ENCODE assay signal across 22 cellular contexts in the genomic region with DNA sequence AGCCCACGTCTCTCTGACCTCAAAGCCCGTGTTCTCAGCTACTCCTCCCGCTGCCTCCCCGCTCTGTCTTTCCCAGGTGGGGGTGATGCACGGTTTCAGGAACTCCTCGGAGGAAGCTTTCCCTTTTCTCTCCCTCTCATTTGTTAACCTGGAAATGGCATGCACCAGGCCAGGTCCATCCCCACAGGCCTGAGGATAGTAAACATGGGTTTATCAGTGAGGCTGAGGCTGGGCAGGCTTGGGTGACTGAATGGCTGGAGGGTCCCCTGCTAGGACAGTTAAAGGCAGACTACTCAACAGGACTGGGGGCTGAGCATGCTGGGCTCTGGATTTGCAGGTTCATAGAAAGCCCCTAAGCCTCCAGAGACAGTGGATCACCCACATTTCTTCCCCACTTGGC. TPM values are rescaled to one million over a fixed set of nuclear protein-coding genes. Genes with fewer than 3 reads are reported as not detected.
DNase-seq lines count a peak whose midpoint lies in the region; ATAC-seq and TF ChIP-seq lines count a peak whose summit lies in the region.
"Had no signal": no experiment of that assay in that cellular context is flagged by ENCODE, and none has a peak within 500 bp of the region (broad histone marks: within the 10 kb centered on the region; RNA-seq: fewer than 3 reads in every experiment).

No MANE protein-coding gene starts in this region.

- H3K4me3 ChIP-seq in GM23338 = no peak overlapping the region
- H3K4me3 ChIP-seq in esophagus muscularis mucosa = no peak overlapping the region
- no peak overlapping the region for H3K4me3 ChIP-seq in sigmoid colon
- H3K4me3 ChIP-seq: A549; BLaER1 treated with 17β-estradiol and CSF1 and Interleukin-3, amounts not matched to agents 10 nM and 100 nM; GM23248; HAP-1 had no signal

- ATAC-seq in GM23338 (peak; percentile 52), WTC11 (peak; percentile 58), esophagus mucosa (no peak), HG02763 (IDR thresholded peaks at IDR 0.05; ENCODE audit: unreplicated experiment) (no peak)
- ATAC-seq: A549 had no signal

- POLR2A ChIA-PET in WTC11 (lab: Charles Lee) = no interaction called here
- POLR2A ChIA-PET in activated CD4-positive, alpha-beta T cell treated with anti-CD3 and anti-CD28 coated beads, Interleukin-2, amount 10 ng/mL, durations not matched to agents 7 days and 5 days (lab: Charles Lee) = no interaction called here

- H3K27me3 ChIP-seq in GM23338 (ENCODE audit: insufficient read depth) (no peaks in the 10 kb centered on the region), esophagus muscularis mucosa (no peaks in the 10 kb centered on the region), sigmoid colon (no peaks in the 10 kb centered on the region)
- H3K27me3 ChIP-seq: BE2C had no signal

- intact Hi-C loops in esophagus muscularis mucosa (cut with DNase I) (no loop called here), sigmoid colon (cut with DNase I) (no loop called here)

- H4K20me1 ChIP-seq in GM23338 (replicated peaks; ENCODE audit: insufficient read depth) = no peaks in the 10 kb centered on the region
- H4K20me1 ChIP-seq: BLaER1 treated with 17β-estradiol and CSF1 and Interleukin-3, amounts not matched to agents 10 nM and 100 nM had no signal

- H3K4me3 Mint-ChIP-seq in GM23338 (no peak overlapping the region), WTC11 (no peak overlapping the region)
- H3K4me3 Mint-ChIP-seq in activated CD4-positive, alpha-beta T cell treated with anti-CD3 and anti-CD28 coated beads, Interleukin-2, amount 10 ng/mL, durations not matched to agents 7 days and 5 days = no peak overlapping the region
- H3K4me3 Mint-ChIP-seq: CD14-positive monocyte; CD4-positive, alpha-beta memory T cell; HFFc6 had no signal

- H3K9me3 Mint-ChIP-seq in GM23338 (no peaks in the 10 kb centered on the region), WTC11 (no peaks in the 10 kb centered on the region)
- no peaks in the 10 kb centered on the region for H3K9me3 Mint-ChIP-seq in activated CD4-positive, alpha-beta T cell treated with anti-CD3 and anti-CD28 coated beads, Interleukin-2, amount 10 ng/mL, durations not matched to agents 7 days and 5 days
- H3K9me3 Mint-ChIP-seq: CD14-positive monocyte had no signal

- TF ChIP-seq CTCF in GM23338 (conservative IDR thresholded peaks at IDR 0.05; ENCODE audit: low read depth in 2 of 2) (no peak), WTC11 (IDR thresholded peaks at IDR 0.05) (no peak), esophagus muscularis mucosa (IDR thresholded peaks at IDR 0.05) (no peak), sigmoid colon (IDR thresholded peaks at IDR 0.05) (no peak)

- H3K27ac ChIP-seq in GM23338 (ENCODE audit: low read depth) = no peak overlapping the region
- peak overlapping the region in 3 of 4 donors; percentile 22 to 47 (median 24) for H3K27ac ChIP-seq in esophagus muscularis mucosa (replicated peaks in 1 of 4)
- H3K27ac ChIP-seq in sigmoid colon = peak overlapping the region in 1 of 4 donors; percentile 38
- H3K27ac ChIP-seq: A549; BLaER1 treated with 17β-estradiol and CSF1 and Interleukin-3, amounts not matched to agents 10 nM and 100 nM; GM23248 had no signal

- 0 out of 2 replicates have a peak, but pooled peaks cover 7% of the 10 kb centered on the region for H3K4me1 ChIP-seq in GM23338 (ENCODE audit: insufficient read depth)
- H3K4me1 ChIP-seq in esophagus muscularis mucosa = peaks cover 0 to 57% (median 44%) of the 10 kb centered on the region in 4 donors
- peaks cover 0 to 6% (median 0%) of the 10 kb centered on the region in 4 donors for H3K4me1 ChIP-seq in sigmoid colon
- H3K4me1 ChIP-seq: A549, BE2C, HAP-1 had no signal

- H3K4me1 Mint-ChIP-seq in GM23338 (peaks cover 20% of the 10 kb centered on the region), WTC11 (peaks cover 30% of the 10 kb centered on the region)
- no peaks in the 10 kb centered on the region for H3K4me1 Mint-ChIP-seq in activated CD4-positive, alpha-beta T cell treated with anti-CD3 and anti-CD28 coated beads, Interleukin-2, amount 10 ng/mL, durations not matched to agents 7 days and 5 days
- H3K4me1 Mint-ChIP-seq: CD14-positive monocyte; CD4-positive, alpha-beta memory T cell had no signal

- DNase-seq in GM23338 (ENCODE audit: low spot score) (no peak), WTC11 (ENCODE audit: low spot score) (no peak), esophagus muscularis mucosa (ENCODE audit: extremely low spot score) (no peak), sigmoid colon (no peak)
- DNase-seq in activated CD4-positive, alpha-beta T cell treated with anti-CD3 and anti-CD28 coated beads, Interleukin-2, amount 10 ng/mL, durations not matched to agents 7 days and 5 days = no peak
- DNase-seq: 8988T; ACHN; AML-193; BE2C; Calu3; CD4-positive, alpha-beta memory T cell; COR-L47; DMS53; DMS79 treated with DMSO at 0.1 percent for 48 hours; GM23248; HFFc6 had no signal

- H3K36me3 Mint-ChIP-seq in GM23338 (ENCODE audit: low read depth) (no peaks in the 10 kb centered on the region), WTC11 (no peaks in the 10 kb centered on the region)
- no peaks in the 10 kb centered on the region for H3K36me3 Mint-ChIP-seq in activated CD4-positive, alpha-beta T cell treated with anti-CD3 and anti-CD28 coated beads, Interleukin-2, amount 10 ng/mL, durations not matched to agents 7 days and 5 days (ENCODE audit: low read depth)
- H3K36me3 Mint-ChIP-seq: CD14-positive monocyte; CD4-positive, alpha-beta memory T cell had no signal

- H3K27ac Mint-ChIP-seq in GM23338 (no peak overlapping the region), WTC11 (no peak overlapping the region)
- no peak overlapping the region for H3K27ac Mint-ChIP-seq in activated CD4-positive, alpha-beta T cell treated with anti-CD3 and anti-CD28 coated beads, Interleukin-2, amount 10 ng/mL, durations not matched to agents 7 days and 5 days
- H3K27ac Mint-ChIP-seq: CD14-positive monocyte; CD4-positive, alpha-beta memory T cell; HFFc6 had no signal

- H3K9me3 ChIP-seq in esophagus muscularis mucosa (no peaks in the 10 kb centered on the region), sigmoid colon (no peaks in the 10 kb centered on the region)
- H3K9me3 ChIP-seq: A549; BE2C; BLaER1 treated with 17β-estradiol and CSF1 and Interleukin-3, amounts not matched to agents 10 nM and 100 nM; HAP-1 had no signal

- H3F3A ChIP-seq in GM23338 (replicated peaks; ENCODE audit: low read depth) = no peaks in the 10 kb centered on the region

- H3K27me3 Mint-ChIP-seq in GM23338 (ENCODE audit: insufficient read depth, low read depth, poor library complexity) = no peaks in the 10 kb centered on the region
- H3K27me3 Mint-ChIP-seq in WTC11 (ENCODE audit: low read depth) = peaks cover under 1% of the 10 kb centered on the region; the same call in 1 of the 2 replicates
- H3K27me3 Mint-ChIP-seq in activated CD4-positive, alpha-beta T cell treated with anti-CD3 and anti-CD28 coated beads, Interleukin-2, amount 10 ng/mL, durations not matched to agents 7 days and 5 days = peaks cover 5% of the 10 kb centered on the region

- H3K9me2 ChIP-seq in GM23338 (ENCODE audit: insufficient read depth) = no peaks in the 10 kb centered on the region

- TF ChIP-seq EP300 in esophagus muscularis mucosa (IDR thresholded peaks at IDR 0.05) = no peak
- TF ChIP-seq EP300 in sigmoid colon (IDR thresholded peaks at IDR 0.05) = no peak

- TF ChIP-seq POLR2A in esophagus muscularis mucosa (IDR thresholded peaks at IDR 0.05; ENCODE audit: low read depth) (no peak), sigmoid colon (IDR thresholded peaks at IDR 0.05) (no peak)

- no peak overlapping the region for H2AFZ ChIP-seq in GM23338
- H2AFZ ChIP-seq: GM23248 had no signal

- H3K4me2 ChIP-seq in GM23338 = no peak overlapping the region
- H3K4me2 ChIP-seq: A549; BLaER1 treated with 17β-estradiol and CSF1 and Interleukin-3, amounts not matched to agents 10 nM and 100 nM had no signal

- no peaks in the 10 kb centered on the region for H3K79me2 ChIP-seq in GM23338 (replicated peaks; ENCODE audit: insufficient read depth)

- H3K36me3 ChIP-seq in GM23338 (ENCODE audit: insufficient read depth) = no peaks in the 10 kb centered on the region
- H3K36me3 ChIP-seq in esophagus muscularis mucosa = peaks cover 0 to 3% (median 0%) of the 10 kb centered on the region in 4 donors
- H3K36me3 ChIP-seq in sigmoid colon = no peaks in the 10 kb centered on the region
- H3K36me3 ChIP-seq: BE2C; BLaER1 treated with 17β-estradiol and CSF1 and Interleukin-3, amounts not matched to agents 10 nM and 100 nM; HAP-1 had no signal

- 64% methylated on average over 6 of the region's 6 CpGs for WGBS in esophagus muscularis mucosa
- WGBS in sigmoid colon, 2 donors = 67 to 83% methylated on average over 6 of the region's 6 CpGs

- CTCF ChIA-PET in WTC11 (lab: Charles Lee) = interaction anchor here (0.6 to 1.1 kb wide), 5 partner anchors 9 to 146 kb away, joined by 3 to 5 read pairs (median 3); no protein-coding TSS in a partner anchor
- CTCF ChIA-PET in activated CD4-positive, alpha-beta T cell treated with anti-CD3 and anti-CD28 coated beads, Interleukin-2, amount 10 ng/mL, durations not matched to agents 7 days and 5 days (lab: Charles Lee) = interaction anchor here (1.5 kb wide), 1 partner anchor 46 kb away, joined by 3 read pairs; no protein-coding TSS in a partner anchor

TF ChIP-seq in GM23338, 12 proteins besides CTCF, POLR2A, EP300 and RAD21 (continues in another document):
- no peak for TF ChIP-seq STAT1 (IDR thresholded peaks at IDR 0.05; ENCODE audit: unreplicated experiment)

TF ChIP-seq in WTC11, 78 proteins besides CTCF, POLR2A, EP300 and RAD21 (continues in another document):
- no peak for TF ChIP-seq ATF1 (CRISPR knock-in tag; IDR thresholded peaks at IDR 0.05)

RNA-seq across cellular contexts. Expression of gene WSCD2, which starts 7.6 kb away (rescaled TPM):
- 0.58 and 3.1 TPM in 2 replicates for total RNA-seq in GM23338 (2014; rRNA removed; shearing (Covaris generic))
- polyA plus RNA-seq in GM23338 (2016; fragmentation: Nextera tagmentation; extraction: Ambion mirVana) (0.66 and 1.6 TPM in 2 replicates), sigmoid colon (under 1 TPM in 1 of 3 donors, not detected in 2; 0.32 TPM)
- total RNA-seq in WTC11 (2021) (1.1 to 1.6 TPM (median 1.6 TPM) in 3 replicates), esophagus muscularis mucosa (10 to 100 TPM; 24.7 to 47.9 (median 30.4) TPM), sigmoid colon (10 to 100 TPM in 1 of 4 donors, 1 to 10 TPM in 3; 1.6 to 10.5 (median 3.8) TPM), esophagus mucosa (0.32 TPM)
- not detected for total RNA-seq in activated CD4-positive, alpha-beta T cell treated with anti-CD3 and anti-CD28 coated beads, Interleukin-2, amount 10 ng/mL, durations not matched to agents 7 days and 5 days
- total RNA-seq: Calu3; CD4-positive, alpha-beta memory T cell; GM23248; HFFc6 had no signal
- polyA plus RNA-seq: A549; CD14-positive monocyte; CD4-positive, alpha-beta memory T cell; GM23248 had no signal

Comparison
In these comparisons a context has a peak if more than half of its experiments do, and no peak if none do; other contexts are left out.
1. ATAC-seq: peak in GM23338 (single experiment) and WTC11 (single experiment); none in esophagus mucosa (single experiment) and HG02763 (single experiment).